ENCODE assay signal across 34 cellular contexts in the genomic region with DNA sequence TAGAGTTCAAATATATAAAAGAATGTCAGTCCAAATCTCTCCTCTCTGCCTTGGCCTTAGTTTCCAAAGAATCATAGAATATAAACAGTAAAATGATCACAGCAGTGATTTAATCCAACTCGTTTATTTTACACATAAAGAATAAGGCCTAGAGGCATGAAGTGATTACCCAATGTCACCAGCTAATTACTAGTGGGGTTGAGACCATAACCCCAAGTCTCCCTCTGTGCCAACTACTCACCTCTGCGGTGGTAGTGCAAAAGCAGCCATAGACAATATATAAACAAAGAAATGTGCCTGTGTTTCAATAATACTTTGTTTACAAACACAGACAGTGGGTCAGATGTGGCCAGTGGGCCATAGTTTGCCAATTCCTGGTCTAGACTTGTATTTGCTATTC.
"Had no signal": no experiment of that assay in that cellular context is flagged by ENCODE, and none has a peak within 500 bp of the region (broad histone marks: within the 10 kb centered on the region; RNA-seq: fewer than 3 reads in every experiment).

No MANE protein-coding gene starts in this region.

- DNase-seq: activated B cell treated with CpG ODN at 0.5 μM for 24 hours; activated CD4-positive, alpha-beta memory T cell treated with anti-CD3 and anti-CD28 coated beads for 36 hours; activated CD4-positive, alpha-beta T cell treated with anti-CD3 and anti-CD28 coated beads for 4 hours; activated CD4-positive, alpha-beta T cell treated with anti-CD3 and anti-CD28 coated beads, Interleukin-2, amount 50 U/mL, for 1 hour; activated CD4-positive, alpha-beta T cell treated with anti-CD3 and anti-CD28 coated beads, Interleukin-2, amount 50 U/mL, for 4 hours; activated CD4-positive, CD25-positive, alpha-beta regulatory T cell treated with anti-CD3 and anti-CD28 coated beads, Interleukin-2, amount 50 U/mL, for 72 hours; activated CD8-positive, alpha-beta memory T cell treated with anti-CD3 and anti-CD28 coated beads, Interleukin-2, amount 50 U/mL, for 4 hours; activated CD8-positive, alpha-beta T cell treated with anti-CD3 and anti-CD28 coated beads for 36 hours; activated effector memory CD4-positive, alpha-beta T cell treated with anti-CD3 and anti-CD28 coated beads, Interleukin-2, amount 50 U/mL, for 16 hours; activated gamma-delta T cell treated with Interleukin-2 at 50 U/mL for 16 hours; activated naive CD4-positive, alpha-beta T cell; activated naive CD4-positive, alpha-beta T cell treated with anti-CD3 and anti-CD28 coated beads for 36 hours; activated naive CD4-positive, alpha-beta T cell treated with anti-CD3 and anti-CD28 coated beads, Interleukin-2, amount 50 U/mL, for 16 hours; activated naive CD8-positive, alpha-beta T cell treated with anti-CD3 and anti-CD28 coated beads for 36 hours; activated T-cell treated with anti-CD3 and anti-CD28 coated beads for 4 hours; activated T-cell treated with anti-CD3 and anti-CD28 coated beads, Interleukin-2, amount 50 U/mL, for 1 hour; activated T-cell treated with anti-CD3 and anti-CD28 coated beads, Interleukin-2, amount 50 U/mL, for 4 hours; activated T-cell treated with anti-CD3 and anti-CD28 coated beads, Interleukin-2, amount 50 U/mL, for 72 hours; adrenal gland; amniotic stem cell; aorta; body of pancreas; brain microvascular endothelial cell; caudate nucleus; cerebellar nuclear complex; T-helper 1 cell; T-helper 2 cell; T-helper 9 cell had no signal

- H3K9me3 Mint-ChIP-seq: activated B cell treated with CpG ODN at 0.5 μM for 24 hours; T-helper 1 cell treated with Interleukin-12 subunit alpha and Interleukin-12 subunit beta and Interleukin-4 antibody, amounts not matched to agents 30 μg/mL and 1 μg/mL, for 36 hours had no signal

- H3K4me1 Mint-ChIP-seq: activated B cell treated with CpG ODN at 0.5 μM for 24 hours; activated naive CD8-positive, alpha-beta T cell treated with anti-CD3 and anti-CD28 coated beads for 36 hours; activated T-helper 17 cell treated with anti-CD3 and anti-CD28 coated beads, Interleukin-2, amount 50 U/mL, for 72 hours; central memory CD8-positive, alpha-beta T cell had no signal

- ATAC-seq: activated CD8-positive, alpha-beta T cell treated with anti-CD3 and anti-CD28 coated beads for 36 hours; activated naive CD4-positive, alpha-beta T cell treated with anti-CD3 and anti-CD28 coated beads, Interleukin-2, amount 50 U/mL, for 72 hours; activated T-cell treated with anti-CD3 and anti-CD28 coated beads, Interleukin-2, amount 50 U/mL, for 4 hours; activated T-cell treated with anti-CD3 and anti-CD28 coated beads, Interleukin-2, amount 50 U/mL, for 72 hours; activated T-helper 17 cell treated with anti-CD3 and anti-CD28 coated beads, Interleukin-2, amount 50 U/mL, for 72 hours; body of pancreas had no signal

- H3K4me3 Mint-ChIP-seq: activated B cell treated with CpG ODN at 0.5 μM for 24 hours; activated CD4-positive, alpha-beta memory T cell treated with anti-CD3 and anti-CD28 coated beads for 36 hours; activated CD8-positive, alpha-beta T cell treated with anti-CD3 and anti-CD28 coated beads for 36 hours; activated naive CD4-positive, alpha-beta T cell treated with anti-CD3 and anti-CD28 coated beads for 36 hours; activated naive CD8-positive, alpha-beta T cell treated with anti-CD3 and anti-CD28 coated beads for 36 hours; activated T-cell treated with anti-CD3 and anti-CD28 coated beads, Interleukin-2, amount 50 U/mL, for 4 hours; activated T-cell treated with anti-CD3 and anti-CD28 coated beads, Interleukin-2, amount 50 U/mL, for 72 hours; activated T-helper 1 cell treated with anti-CD3 and anti-CD28 coated beads, Interleukin-12 subunit alpha, Interleukin-12 subunit beta, Interleukin-2, Interleukin-4 antibody, amounts not matched to agents 30 ng/mL and 10 ng/mL and 1 ng/mL, durations not matched to agents 14 hours and 24 hours and 36 hours; activated T-helper 17 cell treated with anti-CD3 and anti-CD28 coated beads, Interleukin-2, amount 50 U/mL, for 72 hours; central memory CD8-positive, alpha-beta T cell; T-helper 1 cell treated with Interleukin-12 subunit alpha and Interleukin-12 subunit beta and Interleukin-4 antibody, amounts not matched to agents 30 μg/mL and 1 μg/mL, for 36 hours; T-helper 2 cell treated with Interferon-gamma antibody and Interleukin-4, amounts not matched to agents 5 μg/mL and 100 μg/mL, for 36 hours had no signal

- H3K27me3 Mint-ChIP-seq: activated B cell treated with CpG ODN at 0.5 μM for 24 hours; activated CD4-positive, alpha-beta memory T cell treated with anti-CD3 and anti-CD28 coated beads for 36 hours; activated CD8-positive, alpha-beta T cell treated with anti-CD3 and anti-CD28 coated beads for 36 hours; activated naive CD8-positive, alpha-beta T cell treated with anti-CD3 and anti-CD28 coated beads for 36 hours; activated T-helper 17 cell treated with anti-CD3 and anti-CD28 coated beads, Interleukin-2, amount 50 U/mL, for 72 hours; central memory CD8-positive, alpha-beta T cell had no signal

- H3K36me3 Mint-ChIP-seq: activated CD4-positive, alpha-beta memory T cell treated with anti-CD3 and anti-CD28 coated beads for 36 hours; activated naive CD4-positive, alpha-beta T cell treated with anti-CD3 and anti-CD28 coated beads, Interleukin-2, amount 50 U/mL, for 72 hours; activated naive CD8-positive, alpha-beta T cell treated with anti-CD3 and anti-CD28 coated beads for 36 hours had no signal

- H3K27ac Mint-ChIP-seq: activated B cell treated with CpG ODN at 0.5 μM for 24 hours; activated CD4-positive, alpha-beta memory T cell treated with anti-CD3 and anti-CD28 coated beads for 36 hours; activated CD8-positive, alpha-beta T cell treated with anti-CD3 and anti-CD28 coated beads for 36 hours; activated naive CD4-positive, alpha-beta T cell treated with anti-CD3 and anti-CD28 coated beads for 36 hours; activated naive CD4-positive, alpha-beta T cell treated with anti-CD3 and anti-CD28 coated beads, Interleukin-2, amount 50 U/mL, for 72 hours; activated naive CD8-positive, alpha-beta T cell treated with anti-CD3 and anti-CD28 coated beads for 36 hours; activated T-cell treated with anti-CD3 and anti-CD28 coated beads, Interleukin-2, amount 50 U/mL, for 72 hours; activated T-helper 1 cell treated with anti-CD3 and anti-CD28 coated beads, Interleukin-12 subunit alpha, Interleukin-12 subunit beta, Interleukin-2, Interleukin-4 antibody, amounts not matched to agents 30 ng/mL and 10 ng/mL and 1 ng/mL, durations not matched to agents 14 hours and 24 hours and 36 hours; activated T-helper 17 cell treated with anti-CD3 and anti-CD28 coated beads, Interleukin-2, amount 50 U/mL, for 72 hours; T-helper 1 cell treated with Interleukin-12 subunit alpha and Interleukin-12 subunit beta and Interleukin-4 antibody, amounts not matched to agents 30 μg/mL and 1 μg/mL, for 36 hours; T-helper 2 cell treated with Interferon-gamma antibody and Interleukin-4, amounts not matched to agents 5 μg/mL and 100 μg/mL, for 36 hours had no signal
